ENCODE assay signal across 13 cellular contexts in the genomic region with DNA sequence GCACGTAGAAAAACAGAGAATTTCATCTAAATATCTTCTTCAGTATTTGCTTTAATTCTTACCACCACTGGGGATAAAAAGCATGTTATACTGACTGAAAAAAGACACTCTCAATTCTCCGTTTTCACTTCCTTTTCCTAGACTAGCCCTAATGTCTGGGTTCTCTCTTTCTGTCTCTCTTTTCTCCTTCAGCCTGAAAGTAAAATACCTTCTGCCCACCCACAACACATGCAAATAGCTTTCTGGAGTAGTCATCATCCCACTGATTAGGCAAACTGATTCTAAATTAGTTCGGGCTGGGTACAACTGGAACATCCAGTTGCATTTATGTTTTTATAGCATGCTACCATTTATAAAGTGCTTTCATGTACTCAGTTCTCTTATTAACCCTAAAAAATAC.
A peak's percentile ranks its signal among the peaks of the same experiment; 100 is the strongest.
DNase-seq lines count a peak whose midpoint lies in the region; ATAC-seq and TF ChIP-seq lines count a peak whose summit lies in the region.
"Had no signal": no experiment of that assay in that cellular context is flagged by ENCODE, and none has a peak within 500 bp of the region (broad histone marks: within the 10 kb centered on the region; RNA-seq: fewer than 3 reads in every experiment).

No MANE protein-coding gene starts in this region.

- ATAC-seq in GM21526 (IDR thresholded peaks at IDR 0.05; ENCODE audit: low FRiP score, unreplicated experiment) (peak; percentile 93), HG03432 (IDR thresholded peaks at IDR 0.05; ENCODE audit: unreplicated experiment) (peak; percentile 92)
- ATAC-seq in activated T-cell treated with anti-CD3 and anti-CD28 coated beads, Interleukin-2, amount 50 U/mL, for 4 hours = no peak
- ATAC-seq: activated CD4-positive, CD25-positive, alpha-beta regulatory T cell treated with anti-CD3 and anti-CD28 coated beads, Interleukin-2, amount 50 U/mL, for 24 hours had no signal

- peaks cover 10% of the 10 kb centered on the region for H3K9me3 Mint-ChIP-seq in activated T-cell treated with anti-CD3 and anti-CD28 coated beads, Interleukin-2, amount 50 U/mL, for 4 hours

- in situ Hi-C loops in GM13977 (cut with MboI; ENCODE audit: low pct_unique_long_range_greater_than_20kb, low sequenced_read_pairs, unreplicated experiment) = no loop called here

- H3K36me3 Mint-ChIP-seq in activated T-cell treated with anti-CD3 and anti-CD28 coated beads, Interleukin-2, amount 50 U/mL, for 4 hours (ENCODE audit: insufficient read depth) = no peaks in the 10 kb centered on the region

- no peaks in the 10 kb centered on the region for H3K4me1 Mint-ChIP-seq in activated T-cell treated with anti-CD3 and anti-CD28 coated beads, Interleukin-2, amount 50 U/mL, for 4 hours (ENCODE audit: low read depth)

- H3K27me3 Mint-ChIP-seq in activated T-cell treated with anti-CD3 and anti-CD28 coated beads, Interleukin-2, amount 50 U/mL, for 4 hours (ENCODE audit: low read depth) = no peaks in the 10 kb centered on the region

- DNase-seq in GM13977 (ENCODE audit: low spot score) (peak; percentile 9), fibroblast of mammary gland (ENCODE audit: low read depth) (peak; percentile 48), foreskin melanocyte (no peak), NCI-H82 (lab: John Stamatoyannopoulos, UW) (no peak), NCI-H345 (lab: John Stamatoyannopoulos, UW) (no peak)
- DNase-seq in activated T-cell treated with anti-CD3 and anti-CD28 coated beads, Interleukin-2, amount 50 U/mL, for 4 hours = no peak
- DNase-seq: Calu3, erythroblast, left ventricle myocardium inferior, Peyer's patch had no signal

- TF ChIP-seq CTCF in GM13977 (IDR thresholded peaks at IDR 0.05; ENCODE audit: extremely low read depth, insufficient read depth, missing control alignments) (no peak), fibroblast of mammary gland (conservative IDR thresholded peaks at IDR 0.05; ENCODE audit: control insufficient read depth, insufficient read depth, low read depth, low read length) (no peak)

- no peak overlapping the region for H3K4me3 Mint-ChIP-seq in activated T-cell treated with anti-CD3 and anti-CD28 coated beads, Interleukin-2, amount 50 U/mL, for 4 hours

- no peak overlapping the region for H3K4me3 ChIP-seq in fibroblast of mammary gland (ENCODE audit: control insufficient read depth, low read depth, low read length)
- H3K4me3 ChIP-seq: left ventricle myocardium inferior, Peyer's patch had no signal

Comparison
In these comparisons a context has a peak if more than half of its experiments do, and no peak if none do; other contexts are left out.
1. DNase-seq: peak in GM13977 (single experiment) and fibroblast of mammary gland (single experiment); none in foreskin melanocyte (single experiment), activated T-cell treated with anti-CD3 and anti-CD28 coated beads, Interleukin-2, amount 50 U/mL, for 4 hours (single experiment), NCI-H82 (single experiment) and NCI-H345 (single experiment).
2. ATAC-seq: peak in GM21526 (single experiment) and HG03432 (single experiment); none in activated T-cell treated with anti-CD3 and anti-CD28 coated beads, Interleukin-2, amount 50 U/mL, for 4 hours (0 of 2).